ENCODE assay signal across 8 cellular contexts in genomic region chr10:103598654-103599115, GRCh38.
A peak's percentile ranks its signal among the peaks of the same experiment; 100 is the strongest.
DNase-seq lines count a peak whose midpoint lies in the region; ATAC-seq lines count a peak whose summit lies in the region.

No MANE protein-coding gene starts in this region.

- no peak overlapping the region for H3K4me3 Mint-ChIP-seq in activated T-helper 17 cell treated with anti-CD3 and anti-CD28 coated beads, Interleukin-2, amount 50 U/mL, for 72 hours

- no peaks in the 10 kb centered on the region for H3K9me3 Mint-ChIP-seq in activated T-helper 17 cell treated with anti-CD3 and anti-CD28 coated beads, Interleukin-2, amount 50 U/mL, for 72 hours

- DNase-seq in stimulated activated CD4-positive, alpha-beta T cell treated with anti-CD3 and anti-CD28 coated beads, Interleukin-4, amount 100 ng/mL, for 24 hours = peak; percentile 7
- DNase-seq in stimulated activated CD4-positive, alpha-beta T cell treated with anti-CD3 and anti-CD28 coated beads, Interleukin-4, amount 100 ng/mL, for 1 hour = no peak
- DNase-seq in NCI-H146 (lab: John Stamatoyannopoulos, UW) = peak; percentile 82
- peak; percentile 45 for DNase-seq in Right ventricle myocardium superior
- DNase-seq in renal cortical epithelial cell (ENCODE audit: low read depth) = peak; percentile 63

- ATAC-seq in activated T-helper 17 cell treated with anti-CD3 and anti-CD28 coated beads, Interleukin-2, amount 50 U/mL, for 72 hours (replicated peaks) = peak; percentile 37
- peak; percentile 66 for ATAC-seq in Right ventricle myocardium superior (ENCODE audit: poor library complexity)
- ATAC-seq in GM18517 (IDR thresholded peaks at IDR 0.05; ENCODE audit: unreplicated experiment) = no peak
- no peak for ATAC-seq in HG03342 (IDR thresholded peaks at IDR 0.05; ENCODE audit: unreplicated experiment)

- no peak overlapping the region for H3K27ac Mint-ChIP-seq in activated T-helper 17 cell treated with anti-CD3 and anti-CD28 coated beads, Interleukin-2, amount 50 U/mL, for 72 hours

- peaks cover 10% of the 10 kb centered on the region for H3K36me3 Mint-ChIP-seq in activated T-helper 17 cell treated with anti-CD3 and anti-CD28 coated beads, Interleukin-2, amount 50 U/mL, for 72 hours (ENCODE audit: low read depth)

- intact Hi-C loops in Right ventricle myocardium superior (cut with DNase I) = loop anchor here (10.0 kb wide), 1 partner anchor 256 kb away; the partner anchor contains the start of gene SH3PXD2A

- H3K4me1 Mint-ChIP-seq in activated T-helper 17 cell treated with anti-CD3 and anti-CD28 coated beads, Interleukin-2, amount 50 U/mL, for 72 hours = no peaks in the 10 kb centered on the region

- H3K27me3 Mint-ChIP-seq in activated T-helper 17 cell treated with anti-CD3 and anti-CD28 coated beads, Interleukin-2, amount 50 U/mL, for 72 hours = no peaks in the 10 kb centered on the region

Comparison
In these comparisons a context has a peak if more than half of its experiments do, and no peak if none do; other contexts are left out.
1. ATAC-seq: peak in activated T-helper 17 cell treated with anti-CD3 and anti-CD28 coated beads, Interleukin-2, amount 50 U/mL, for 72 hours (single experiment) and Right ventricle myocardium superior (single experiment); none in GM18517 (single experiment) and HG03342 (single experiment).